In genomic region chr10:88991161-88991899, GRCh38 we compare ENCODE assay signal across 8 cellular contexts. TPM values are rescaled to one million over a fixed set of nuclear protein-coding genes. Genes with fewer than 3 reads are reported as not detected.
DNase-seq lines count a peak whose midpoint lies in the region; ATAC-seq and TF ChIP-seq lines count a peak whose summit lies in the region.

No MANE protein-coding gene starts in this region.

- peak overlapping the region; percentile 96 for H2AFZ ChIP-seq in smooth muscle cell (ENCODE audit: low read depth)

- TF ChIP-seq CTCF in VCaP (conservative IDR thresholded peaks at IDR 0.05) (peak; percentile 23; the same call in 1 of the 2 replicates), smooth muscle cell (IDR thresholded peaks at IDR 0.05; ENCODE audit: borderline replicate concordance, insufficient read depth, poor library complexity, severe bottlenecking) (no peak)

- H3K4me3 ChIP-seq in smooth muscle cell, result peak overlapping the region; percentile 90

- H3K36me3 ChIP-seq in smooth muscle cell (ENCODE audit: low read depth), result no peaks in the 10 kb centered on the region

- peak; percentile 38 for DNase-seq in COLO668 (lab: John Stamatoyannopoulos, UW; ENCODE audit: unreplicated experiment)
- peak; percentile 74 for DNase-seq in KG1 (lab: John Stamatoyannopoulos, UW)
- peak; percentile 59 to 70 for DNase-seq in T47D (ENCODE audit: low read depth in 1 of 2, low spot score in 1 of 2)
- peak; percentile 53 to 60 (median 59) for DNase-seq in immature natural killer cell
- DNase-seq in smooth muscle cell (lab: John Stamatoyannopoulos, UW; ENCODE audit: unreplicated experiment), result peak; percentile 34

- H3K4me3 Mint-ChIP-seq in immature natural killer cell, result peak overlapping the region; percentile 94 to 100 (median 98)

- no peaks in the 10 kb centered on the region for H4K20me1 ChIP-seq in smooth muscle cell (ENCODE audit: low read depth)

- H3F3A ChIP-seq in smooth muscle cell (ENCODE audit: low read depth), result peaks cover 4% of the 10 kb centered on the region

- ATAC-seq in GM21423 (IDR thresholded peaks at IDR 0.05; ENCODE audit: unreplicated experiment), result peak; percentile 23
- ATAC-seq in GM18519 (IDR thresholded peaks at IDR 0.05; ENCODE audit: low FRiP score, unreplicated experiment), result no peak

- H3K27ac Mint-ChIP-seq in immature natural killer cell, result peak overlapping the region; percentile 86 to 98 (median 96)

- no peaks in the 10 kb centered on the region for H3K9me3 ChIP-seq in smooth muscle cell (replicated peaks; ENCODE audit: low read depth)

- H3K79me2 ChIP-seq in smooth muscle cell (ENCODE audit: low read depth), result peaks cover 13% of the 10 kb centered on the region

- peaks cover 0 to 9% (median 5%) of the 10 kb centered on the region in 3 donors for H3K27me3 Mint-ChIP-seq in immature natural killer cell (ENCODE audit: low read depth in 3 of 3)

- peak overlapping the region; percentile 75 for H3K9ac ChIP-seq in smooth muscle cell (ENCODE audit: low read depth)

- under 1% methylated on average over 36 of the region's 38 CpGs for WGBS in smooth muscle cell (ENCODE audit: low lambda C conversion rate)

- peaks cover 2 to 9% (median 3%) of the 10 kb centered on the region in 3 donors for H3K36me3 Mint-ChIP-seq in immature natural killer cell

- H3K4me1 Mint-ChIP-seq in immature natural killer cell, result peaks cover 56 to 78% of the 10 kb centered on the region in 2 donors

- H3K4me1 ChIP-seq in smooth muscle cell (ENCODE audit: low read depth), result peaks cover 29% of the 10 kb centered on the region

- H3K4me2 ChIP-seq in smooth muscle cell, result peak overlapping the region; percentile 94

- no peaks in the 10 kb centered on the region for H3K27me3 ChIP-seq in smooth muscle cell (ENCODE audit: low read depth)

- in situ Hi-C loops in T47D (cut with HindIII; ENCODE audit: low pct_unique_long_range_greater_than_20kb, low sequenced_read_pairs), result no loop called here

- H3K27ac ChIP-seq in VCaP (peak overlapping the region; percentile 99), smooth muscle cell (ENCODE audit: low read depth) (peak overlapping the region; percentile 79)

- peaks cover 0 to 3% (median 3%) of the 10 kb centered on the region in 6 donors for H3K9me3 Mint-ChIP-seq in immature natural killer cell

RNA-seq across cellular contexts. Expression of gene FAS, which starts 0.7 kb away (rescaled TPM):
- 10 to 100 TPM in 2 of 3 donors, 1 to 10 TPM in 1; 9.7 to 14.3 (median 11.1) TPM for polyA plus RNA-seq in immature natural killer cell
- total RNA-seq in smooth muscle cell, result 21.8 and 26.7 TPM in 2 replicates
- polyA plus RNA-seq in smooth muscle cell, result 9.9 and 14.4 TPM in 2 replicates

RNA-seq across cellular contexts. Expression of gene ACTA2, which starts 38.8 kb away (rescaled TPM):
- polyA plus RNA-seq in immature natural killer cell (10 to 100 TPM in 2 of 3 donors, 1 to 10 TPM in 1; 6.9 to 36.2 (median 12.6) TPM), smooth muscle cell (3,088 and 4,814 TPM in 2 replicates)
- 2,305 and 2,362 TPM in 2 replicates for total RNA-seq in smooth muscle cell

Comparison
In these comparisons a context has a peak if more than half of its experiments do, and no peak if none do; other contexts are left out.
1. RNA of gene ACTA2, which starts 38.8 kb away (polyA plus RNA-seq): 3,088 to 4,814 TPM in smooth muscle cell; 6.9 to 36.2 TPM in immature natural killer cell; every median in the first group is over 10 times any median in the second.
2. Peak in every context shown above with its lines, with median percentiles within 50 percentile points of each other: DNase-seq.